ENCODE assay signal across 25 cellular contexts in the genomic region with DNA sequence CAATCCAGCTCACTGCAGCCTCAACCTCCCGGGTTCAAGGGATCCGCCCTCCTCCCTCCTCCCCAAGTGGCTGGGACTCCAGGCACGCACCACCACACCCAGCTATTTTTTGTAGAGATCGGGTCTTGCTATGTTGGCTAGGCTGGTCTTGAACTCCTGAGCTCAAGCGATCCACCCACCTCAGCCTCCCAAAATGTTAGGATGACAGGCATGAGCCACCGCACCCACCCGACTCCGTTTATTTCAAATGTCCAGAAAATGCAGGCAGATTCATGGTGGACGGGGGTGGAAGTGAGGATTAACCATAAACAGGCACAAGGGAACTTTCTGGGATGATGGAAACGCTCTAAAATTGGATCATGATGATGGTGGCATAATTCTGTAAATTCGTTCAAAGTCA.
A peak's percentile ranks its signal among the peaks of the same experiment; 100 is the strongest.
DNase-seq lines count a peak whose midpoint lies in the region; ATAC-seq, FAIRE-seq and TF ChIP-seq lines count a peak whose summit lies in the region.
"Had no signal": no experiment of that assay in that cellular context is flagged by ENCODE, and none has a peak within 500 bp of the region (broad histone marks: within the 10 kb centered on the region; RNA-seq: fewer than 3 reads in every experiment).

No MANE protein-coding gene starts in this region.

- no peak for ATAC-seq in left cardiac atrium
- ATAC-seq in HCT116: no peak
- no peak for ATAC-seq in upper lobe of right lung
- no peak for ATAC-seq in pancreas
- ATAC-seq: A549, GM12878 had no signal

- no peaks in the 10 kb centered on the region for H3K27me3 Mint-ChIP-seq in activated CD4-positive, alpha-beta T cell treated with anti-CD3 and anti-CD28 coated beads, Interleukin-2, amount 10 ng/mL, durations not matched to agents 24 days and 14 days
- H3K27me3 Mint-ChIP-seq: CD4-positive, alpha-beta T cell; CD8-positive, alpha-beta memory T cell had no signal

- H3K4me1 Mint-ChIP-seq in activated CD4-positive, alpha-beta T cell treated with anti-CD3 and anti-CD28 coated beads, Interleukin-2, amount 10 ng/mL, durations not matched to agents 24 days and 14 days: peaks cover 6% of the 10 kb centered on the region
- H3K4me1 Mint-ChIP-seq: CD14-positive monocyte had no signal

- no peak overlapping the region for H3K27ac Mint-ChIP-seq in activated CD4-positive, alpha-beta T cell treated with anti-CD3 and anti-CD28 coated beads, Interleukin-2, amount 10 ng/mL, durations not matched to agents 24 days and 14 days
- H3K27ac Mint-ChIP-seq: CD4-positive, alpha-beta T cell; CD8-positive, alpha-beta memory T cell; HFFc6 had no signal

- peak; percentile 8 for DNase-seq in left cardiac atrium
- DNase-seq in cardiac septum (ENCODE audit: low spot score): no peak
- DNase-seq in HCT116 (ENCODE audit: low read depth, low spot score): no peak
- DNase-seq in osteoblast (ENCODE audit: insufficient read length, low spot score, missing footprints): peak; percentile 44
- peak; percentile 21 for DNase-seq in upper lobe of right lung
- no peak for DNase-seq in pancreas
- no peak for DNase-seq in activated CD4-positive, alpha-beta T cell treated with anti-CD3 and anti-CD28 coated beads, Interleukin-2, amount 10 ng/mL, durations not matched to agents 24 days and 14 days
- DNase-seq: 8988T; ACHN; AML-193; BE2C; CD4-positive, alpha-beta T cell; CD8-positive, alpha-beta memory T cell; DMS79; EL; GDM1; GM23248; H9; HFFc6 had no signal

- H3K9me3 ChIP-seq in HCT116 (ENCODE audit: control insufficient read depth in 1 of 2, insufficient read depth in 1 of 2, low read depth in 1 of 2, low read length in 2 of 2) (peaks cover 0 to 6% of the 10 kb centered on the region in 2 experiments; a peak in 1 of 4 replicates), osteoblast (ENCODE audit: low read depth, low read length) (peaks cover 4% of the 10 kb centered on the region), upper lobe of right lung (no peaks in the 10 kb centered on the region), pancreas (no peaks in the 10 kb centered on the region)
- H3K9me3 ChIP-seq: BE2C had no signal

- H3K4me3 Mint-ChIP-seq in activated CD4-positive, alpha-beta T cell treated with anti-CD3 and anti-CD28 coated beads, Interleukin-2, amount 10 ng/mL, durations not matched to agents 24 days and 14 days: no peak overlapping the region
- H3K4me3 Mint-ChIP-seq: CD14-positive monocyte; CD4-positive, alpha-beta T cell; CD8-positive, alpha-beta memory T cell; H9; HFFc6 had no signal

- H3K9ac ChIP-seq in HCT116 (ENCODE audit: low read length): no peak overlapping the region; the same call in 1 of the 2 replicates
- H3K9ac ChIP-seq: BLaER1 treated with 17β-estradiol and CSF1 and Interleukin-3, amounts not matched to agents 10 nM and 100 nM; GM23248 had no signal

- peaks cover 7% of the 10 kb centered on the region for H3K36me3 Mint-ChIP-seq in activated CD4-positive, alpha-beta T cell treated with anti-CD3 and anti-CD28 coated beads, Interleukin-2, amount 10 ng/mL, durations not matched to agents 24 days and 14 days (ENCODE audit: low read depth)
- H3K36me3 Mint-ChIP-seq: CD14-positive monocyte had no signal

- CTCF ChIA-PET in HCT116 (lab: Charles Lee): interaction anchor here (1.0 kb wide), 1 partner anchor 132 kb away, joined by 3 read pairs; no protein-coding TSS in a partner anchor

- 93% methylated on average over 11 of the region's 11 CpGs for WGBS in pancreas, 2 donors

- H3K4me2 ChIP-seq in HCT116 (ENCODE audit: low read length): peak overlapping the region; percentile 63
- H3K4me2 ChIP-seq in osteoblast (ENCODE audit: insufficient read depth, low read length): no peak overlapping the region
- H3K4me2 ChIP-seq: A549; BLaER1 treated with 17β-estradiol and CSF1 and Interleukin-3, amounts not matched to agents 10 nM and 100 nM had no signal

- peak overlapping the region; percentile 28; the same call in 1 of the 2 replicates for H3K27ac ChIP-seq in HCT116 (ENCODE audit: low read depth, low read length)
- no peak overlapping the region for H3K27ac ChIP-seq in osteoblast (ENCODE audit: low read depth, low read length)
- no peak overlapping the region for H3K27ac ChIP-seq in upper lobe of right lung
- no peak overlapping the region for H3K27ac ChIP-seq in pancreas
- H3K27ac ChIP-seq: A549; BLaER1 treated with 17β-estradiol and CSF1 and Interleukin-3, amounts not matched to agents 10 nM and 100 nM; GM23248 had no signal

- no peaks in the 10 kb centered on the region for H3K36me3 ChIP-seq in HCT116 (ENCODE audit: control insufficient read depth in 1 of 2, insufficient read depth in 2 of 2, low read length in 2 of 2)
- H3K36me3 ChIP-seq in osteoblast (ENCODE audit: insufficient read depth, low read length): no peaks in the 10 kb centered on the region
- H3K36me3 ChIP-seq in upper lobe of right lung: no peaks in the 10 kb centered on the region
- H3K36me3 ChIP-seq in pancreas: no peaks in the 10 kb centered on the region
- H3K36me3 ChIP-seq: BE2C; BLaER1 treated with 17β-estradiol and CSF1 and Interleukin-3, amounts not matched to agents 10 nM and 100 nM had no signal

- H3K79me2 ChIP-seq in HCT116 (ENCODE audit: insufficient read depth, low read length) (no peaks in the 10 kb centered on the region), osteoblast (ENCODE audit: insufficient read depth, low read length) (no peaks in the 10 kb centered on the region)

- FAIRE-seq in pancreas (lab: Jason Lieb, UNC): no peak
- FAIRE-seq: A549, D721Med, GM12878, GM19239 had no signal

- no peak for TF ChIP-seq RAD21 in HCT116 (IDR thresholded peaks at IDR 0.05; ENCODE audit: low read depth)

- intact Hi-C loops in left cardiac atrium (cut with DNase I): no loop called here
- intact Hi-C loops in cardiac septum (cut with DNase I): loop anchor here (2.0 kb wide), 1 partner anchor 91 kb away; no protein-coding TSS in a partner anchor
- intact Hi-C loops in HCT116 (cut with micrococcal nuclease): loop anchor here (2.0 to 5.0 kb wide), 3 partner anchors 85 to 123 kb away; a partner anchor contains a TSS
- intact Hi-C loops in upper lobe of right lung (cut with DNase I): no loop called here
- intact Hi-C loops in pancreas (cut with DNase I): no loop called here
- intact Hi-C loops in activated CD4-positive, alpha-beta T cell treated with anti-CD3 and anti-CD28 coated beads, Interleukin-2, amount 10 ng/mL, durations not matched to agents 24 days and 14 days (cut with micrococcal nuclease): no loop called here

- TF ChIP-seq POLR2A in HCT116 (IDR thresholded peaks at IDR 0.05; ENCODE audit: borderline replicate concordance, extremely low read depth, insufficient read depth, insufficient read length): no peak

- RAD21 ChIA-PET in HCT116 (lab: Charles Lee; ENCODE audit: low non-redundant PET in 1 of 2, low total read pairs in 2 of 2, uncharacterized antibody in 2 of 2, unreplicated experiment in 2 of 2): interaction anchor here in 1 of 2 experiments (1.2 kb wide), 1 partner anchor 309 kb away, joined by 4 read pairs; no protein-coding TSS in a partner anchor

- POLR2A ChIA-PET in HCT116 (lab: Charles Lee): interaction anchor here (1.2 kb wide), 1 partner anchor 103 kb away, joined by 4 read pairs; no protein-coding TSS in a partner anchor

- H3K4me1 ChIP-seq in HCT116 (ENCODE audit: control insufficient read depth in 1 of 2, insufficient read depth in 2 of 2, low read length in 2 of 2) (peaks cover 13 to 27% of the 10 kb centered on the region in 2 experiments), osteoblast (ENCODE audit: insufficient read depth, low read length) (no peaks in the 10 kb centered on the region), upper lobe of right lung (no peaks in the 10 kb centered on the region), pancreas (no peaks in the 10 kb centered on the region)
- H3K4me1 ChIP-seq: BE2C had no signal

- H3K4me3 ChIP-seq in HCT116 (replicated peaks in 1 of 2; ENCODE audit: low read depth in 1 of 2, low read length in 2 of 2) (peak overlapping the region in 1 of 2 experiments; percentile 56; a peak in 2 of 4 replicates), osteoblast (ENCODE audit: insufficient read depth, low read length) (no peak overlapping the region), upper lobe of right lung (no peak overlapping the region), pancreas (no peak overlapping the region)
- H3K4me3 ChIP-seq: A549; BLaER1 treated with 17β-estradiol and CSF1 and Interleukin-3, amounts not matched to agents 10 nM and 100 nM; GM12878; GM23248 had no signal

- no TSS peak for BruUV-seq in HCT116 (replicated peaks; lab: Mats Ljungman, UMichigan)

- no peaks in the 10 kb centered on the region for H3K27me3 ChIP-seq in HCT116 (ENCODE audit: insufficient read depth, low read length)
- no peaks in the 10 kb centered on the region for H3K27me3 ChIP-seq in osteoblast (ENCODE audit: insufficient read depth, low read length)
- no peaks in the 10 kb centered on the region for H3K27me3 ChIP-seq in upper lobe of right lung
- H3K27me3 ChIP-seq in pancreas: no peaks in the 10 kb centered on the region
- H3K27me3 ChIP-seq: BE2C; BLaER1 treated with 17β-estradiol and CSF1 and Interleukin-3, amounts not matched to agents 10 nM and 100 nM had no signal

- no peak overlapping the region for H2AFZ ChIP-seq in HCT116 (ENCODE audit: low read depth, low read length, poor library complexity, severe bottlenecking)
- H2AFZ ChIP-seq in osteoblast (ENCODE audit: low read length): no peak overlapping the region
- H2AFZ ChIP-seq: GM23248 had no signal

- H3K9me3 Mint-ChIP-seq in activated CD4-positive, alpha-beta T cell treated with anti-CD3 and anti-CD28 coated beads, Interleukin-2, amount 10 ng/mL, durations not matched to agents 24 days and 14 days: no peaks in the 10 kb centered on the region
- H3K9me3 Mint-ChIP-seq: CD4-positive, alpha-beta T cell had no signal

- no peaks in the 10 kb centered on the region for H3K9me2 ChIP-seq in HCT116 (ENCODE audit: insufficient read depth)

- H4K20me1 ChIP-seq in HCT116 (ENCODE audit: insufficient read depth): no peaks in the 10 kb centered on the region
- H4K20me1 ChIP-seq in osteoblast (ENCODE audit: insufficient read depth, low read length): no peaks in the 10 kb centered on the region
- H4K20me1 ChIP-seq: BLaER1 treated with 17β-estradiol and CSF1 and Interleukin-3, amounts not matched to agents 10 nM and 100 nM had no signal

- TF ChIP-seq CTCF in HCT116 (IDR thresholded peaks at IDR 0.05 in 2 of 3, conservative IDR thresholded peaks at IDR 0.05 in 1 of 3; ENCODE audit: borderline replicate concordance in 1 of 3, insufficient read depth in 1 of 3, low read depth in 2 of 3, low read length in 2 of 3) (no peak), osteoblast (IDR thresholded peaks at IDR 0.05; ENCODE audit: extremely low read depth, low read depth, low read length) (no peak), upper lobe of right lung (IDR thresholded peaks at IDR 0.05) (no peak), pancreas (IDR thresholded peaks at IDR 0.05) (no peak)

TF ChIP-seq in HCT116, 20 proteins besides CTCF, POLR2A, EP300 and RAD21 (continues in another document):
- no peak for TF ChIP-seq EZH2phosphoT487 (IDR thresholded peaks at IDR 0.05; ENCODE audit: borderline replicate concordance)

Comparison
In these comparisons a context has a peak if more than half of its experiments do, and no peak if none do; other contexts are left out.
1. DNase-seq: peak in left cardiac atrium (single experiment), osteoblast (single experiment) and upper lobe of right lung (single experiment); none in cardiac septum (single experiment), HCT116 (single experiment), pancreas (0 of 6) and activated CD4-positive, alpha-beta T cell treated with anti-CD3 and anti-CD28 coated beads, Interleukin-2, amount 10 ng/mL, durations not matched to agents 24 days and 14 days (single experiment).
2. intact Hi-C loops: an anchor here in cardiac septum (2.0 kb wide) and HCT116 (2.0 to 5.0 kb wide); none called in left cardiac atrium, upper lobe of right lung, pancreas and activated CD4-positive, alpha-beta T cell treated with anti-CD3 and anti-CD28 coated beads, Interleukin-2, amount 10 ng/mL, durations not matched to agents 24 days and 14 days.